Comparison of ENCODE assay signal across 9 cellular contexts in genomic region chr7:142811154-142811737, GRCh38. TPM values are rescaled to one million over a fixed set of nuclear protein-coding genes. Genes with fewer than 3 reads are reported as not detected.
DNase-seq lines count a peak whose midpoint lies in the region; ATAC-seq and TF ChIP-seq lines count a peak whose summit lies in the region.
"Had no signal": no experiment of that assay in that cellular context is flagged by ENCODE, and none has a peak within 500 bp of the region (broad histone marks: within the 10 kb centered on the region; RNA-seq: fewer than 3 reads in every experiment).

No MANE protein-coding gene starts in this region.

- no peaks in the 10 kb centered on the region for H3K36me3 ChIP-seq in gastrocnemius medialis

- peaks cover 0 to 4% (median 0%) of the 10 kb centered on the region in 3 donors for H3K27me3 ChIP-seq in gastrocnemius medialis

- no peaks in the 10 kb centered on the region for H3K9me3 ChIP-seq in gastrocnemius medialis

- TF ChIP-seq POLR2A in gastrocnemius medialis (IDR thresholded peaks at IDR 0.05) = no peak

- in situ Hi-C loops in G401 (cut with HindIII; ENCODE audit: low sequenced_read_pairs) (no loop called here), gastrocnemius medialis (cut with MboI; ENCODE audit: low sequenced_read_pairs in 4 of 4) (no loop called here)

- no peaks in the 10 kb centered on the region for H3K4me1 ChIP-seq in gastrocnemius medialis

- ATAC-seq in gastrocnemius medialis = peak in 1 of 2 donors; percentile 30
- no peak for ATAC-seq in HG02938 (IDR thresholded peaks at IDR 0.05; ENCODE audit: unreplicated experiment)
- ATAC-seq in GM18867 (IDR thresholded peaks at IDR 0.05; ENCODE audit: unreplicated experiment) = no peak

- H3K27ac ChIP-seq in gastrocnemius medialis = no peak overlapping the region

- H3K4me3 ChIP-seq in gastrocnemius medialis = no peak overlapping the region

- DNase-seq in AG08396 (ENCODE audit: low spot score) (peak; percentile 42), G401 (ENCODE audit: low spot score) (peak; percentile 74), NCI-H2081 (lab: John Stamatoyannopoulos, UW) (peak; percentile 65 to 68), glomerular endothelial cell (ENCODE audit: extremely low read depth, low read depth, low spot score) (peak; percentile 45), gastrocnemius medialis (no peak)
- DNase-seq in activated CD8-positive, alpha-beta memory T cell treated with anti-CD3 and anti-CD28 coated beads, Interleukin-2, amount 50 U/mL, for 4 hours = peak; percentile 36

- TF ChIP-seq CTCF in gastrocnemius medialis (IDR thresholded peaks at IDR 0.05 in 4 of 5, conservative IDR thresholded peaks at IDR 0.05 in 1 of 5) = peak in 4 of 5 experiments; percentile 32 to 49 (median 46)

- intact Hi-C loops in gastrocnemius medialis (cut with DNase I; ENCODE audit: low total_unique reads) = no loop called here

RNA-seq across cellular contexts. Expression of gene PRSS2, which starts 40.5 kb away (rescaled TPM):
- not detected in 2 replicates for total RNA-seq in G401 (2014; rRNA removed; shearing (Covaris generic))
- total RNA-seq in glomerular endothelial cell = 0.41 and 3.0 TPM in 2 replicates
- total RNA-seq in gastrocnemius medialis = not detected
- total RNA-seq: mononuclear cell had no signal

RNA-seq across cellular contexts. Expression of gene EPHB6, which starts 43.6 kb away (rescaled TPM):
- total RNA-seq in G401 (2014; rRNA removed; shearing (Covaris generic)) = not detected in 2 replicates
- 3.5 and 3.8 TPM in 2 replicates for total RNA-seq in glomerular endothelial cell
- total RNA-seq in gastrocnemius medialis = 1 to 10 TPM; 2.0 to 8.9 (median 2.8) TPM

Comparison
In these comparisons a context has a peak if more than half of its experiments do, and no peak if none do; other contexts are left out.
1. DNase-seq: peak in AG08396 (single experiment), G401 (single experiment), NCI-H2081 (2 of 2), activated CD8-positive, alpha-beta memory T cell treated with anti-CD3 and anti-CD28 coated beads, Interleukin-2, amount 50 U/mL, for 4 hours (single experiment) and glomerular endothelial cell (single experiment); none in gastrocnemius medialis (0 of 2).